ENCODE assay signal across 39 cellular contexts in the genomic region with DNA sequence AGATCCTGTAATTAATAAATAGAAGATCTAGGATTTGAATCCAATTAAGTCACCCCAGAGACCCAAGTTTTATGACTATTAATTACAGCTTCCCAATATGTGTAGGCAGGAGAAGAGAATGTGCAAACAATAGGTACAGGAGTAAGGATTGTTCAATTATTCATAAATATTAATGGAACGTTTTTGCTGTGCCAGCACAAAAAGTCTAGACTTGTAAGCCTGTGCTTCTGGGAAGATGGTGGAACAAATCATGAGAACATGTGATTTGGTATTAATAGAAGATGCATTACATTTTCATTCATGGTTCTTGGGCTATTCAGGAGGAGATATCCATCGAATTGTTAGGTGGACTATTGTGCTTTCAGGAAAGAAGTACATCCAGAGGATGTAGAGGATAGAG.
"Had no signal": no experiment of that assay in that cellular context is flagged by ENCODE, and none has a peak within 500 bp of the region (broad histone marks: within the 10 kb centered on the region; RNA-seq: fewer than 3 reads in every experiment).

No MANE protein-coding gene starts in this region.

- H3K27me3 ChIP-seq: ascending aorta, body of pancreas, brain microvascular endothelial cell, breast epithelium, cardiac muscle cell had no signal

- H3K4me1 Mint-ChIP-seq: activated naive CD4-positive, alpha-beta T cell treated with anti-CD3 and anti-CD28 coated beads, Interleukin-2, amount 10 ng/mL, durations not matched to agents 7 days and 5 days; activated naive CD4-positive, alpha-beta T cell treated with anti-CD3 and anti-CD28 coated beads, Interleukin-2, amount 50 U/mL, for 24 hours; activated naive CD8-positive, alpha-beta T cell treated with anti-CD3 and anti-CD28 coated beads for 36 hours; activated naive CD8-positive, alpha-beta T cell treated with anti-CD3 and anti-CD28 coated beads, Interleukin-2, amount 10 ng/mL, durations not matched to agents 7 days and 5 days; activated naive CD8-positive, alpha-beta T cell treated with anti-CD3 and anti-CD28 coated beads, Interleukin-2, amount 50 U/mL, for 24 hours; activated T-helper 17 cell treated with anti-CD3 and anti-CD28 coated beads, Interleukin-2, amount 50 U/mL, for 72 hours; brain; central memory CD8-positive, alpha-beta T cell had no signal

- H3K27ac Mint-ChIP-seq: activated naive CD4-positive, alpha-beta T cell treated with anti-CD3 and anti-CD28 coated beads for 36 hours; activated naive CD4-positive, alpha-beta T cell treated with anti-CD3 and anti-CD28 coated beads, Interleukin-2, amount 10 ng/mL, durations not matched to agents 7 days and 5 days; activated naive CD4-positive, alpha-beta T cell treated with anti-CD3 and anti-CD28 coated beads, Interleukin-2, amount 50 U/mL, for 24 hours; activated naive CD4-positive, alpha-beta T cell treated with anti-CD3 and anti-CD28 coated beads, Interleukin-2, amount 50 U/mL, for 72 hours; activated naive CD8-positive, alpha-beta T cell; activated naive CD8-positive, alpha-beta T cell treated with anti-CD3 and anti-CD28 coated beads for 36 hours; activated naive CD8-positive, alpha-beta T cell treated with anti-CD3 and anti-CD28 coated beads, Interleukin-2, amount 10 ng/mL, durations not matched to agents 7 days and 5 days; activated naive CD8-positive, alpha-beta T cell treated with anti-CD3 and anti-CD28 coated beads, Interleukin-2, amount 50 U/mL, for 24 hours; activated T-cell treated with anti-CD3 and anti-CD28 coated beads, Interleukin-2, amount 50 U/mL, for 24 hours; activated T-cell treated with anti-CD3 and anti-CD28 coated beads, Interleukin-2, amount 50 U/mL, for 72 hours; activated T-helper 1 cell treated with anti-CD3 and anti-CD28 coated beads, Interleukin-12 subunit alpha, Interleukin-12 subunit beta, Interleukin-2, Interleukin-4 antibody, amounts not matched to agents 30 ng/mL and 10 ng/mL and 1 ng/mL, durations not matched to agents 14 hours and 24 hours and 36 hours; activated T-helper 17 cell treated with anti-CD3 and anti-CD28 coated beads, Interleukin-2, amount 50 U/mL, for 72 hours; activated T-helper 2 cell treated with anti-CD3 and anti-CD28 coated beads, Interferon-gamma antibody, Interleukin-2, Interleukin-4, amounts not matched to agents 10 μg/mL and 5 μg/mL and 100 μg/mL, durations not matched to agents 14 hours and 24 hours and 36 hours; brain had no signal

- ATAC-seq: activated naive CD4-positive, alpha-beta T cell treated with anti-CD3 and anti-CD28 coated beads, Interleukin-2, amount 50 U/mL, for 72 hours; activated naive CD8-positive, alpha-beta T cell treated with anti-CD3 and anti-CD28 coated beads, Interleukin-2, amount 50 U/mL, for 24 hours; activated T-cell treated with anti-CD3 and anti-CD28 coated beads, Interleukin-2, amount 50 U/mL, for 4 hours; activated T-cell treated with anti-CD3 and anti-CD28 coated beads, Interleukin-2, amount 50 U/mL, for 72 hours; activated T-helper 17 cell treated with anti-CD3 and anti-CD28 coated beads, Interleukin-2, amount 50 U/mL, for 72 hours; body of pancreas had no signal

- H3K9me3 Mint-ChIP-seq: activated naive CD4-positive, alpha-beta T cell treated with anti-CD3 and anti-CD28 coated beads, Interleukin-2, amount 50 U/mL, for 24 hours; activated naive CD8-positive, alpha-beta T cell treated with anti-CD3 and anti-CD28 coated beads, Interleukin-2, amount 50 U/mL, for 24 hours; activated T-helper 1 cell treated with anti-CD3 and anti-CD28 coated beads, Interleukin-12 subunit alpha, Interleukin-12 subunit beta, Interleukin-2, Interleukin-4 antibody, amounts not matched to agents 30 ng/mL and 10 ng/mL and 1 ng/mL, durations not matched to agents 14 hours and 24 hours and 36 hours; brain had no signal

- H3K4me3 ChIP-seq: ascending aorta, body of pancreas, breast epithelium, cardiac muscle cell had no signal

- H3K4me3 Mint-ChIP-seq: activated naive CD4-positive, alpha-beta T cell treated with anti-CD3 and anti-CD28 coated beads for 36 hours; activated naive CD4-positive, alpha-beta T cell treated with anti-CD3 and anti-CD28 coated beads, Interleukin-2, amount 10 ng/mL, durations not matched to agents 7 days and 5 days; activated naive CD4-positive, alpha-beta T cell treated with anti-CD3 and anti-CD28 coated beads, Interleukin-2, amount 50 U/mL, for 24 hours; activated naive CD8-positive, alpha-beta T cell; activated naive CD8-positive, alpha-beta T cell treated with anti-CD3 and anti-CD28 coated beads for 36 hours; activated naive CD8-positive, alpha-beta T cell treated with anti-CD3 and anti-CD28 coated beads, Interleukin-2, amount 10 ng/mL, durations not matched to agents 7 days and 5 days; activated naive CD8-positive, alpha-beta T cell treated with anti-CD3 and anti-CD28 coated beads, Interleukin-2, amount 50 U/mL, for 24 hours; activated T-cell treated with anti-CD3 and anti-CD28 coated beads, Interleukin-2, amount 50 U/mL, for 24 hours; activated T-cell treated with anti-CD3 and anti-CD28 coated beads, Interleukin-2, amount 50 U/mL, for 4 hours; activated T-cell treated with anti-CD3 and anti-CD28 coated beads, Interleukin-2, amount 50 U/mL, for 72 hours; activated T-helper 1 cell treated with anti-CD3 and anti-CD28 coated beads, Interleukin-12 subunit alpha, Interleukin-12 subunit beta, Interleukin-2, Interleukin-4 antibody, amounts not matched to agents 30 ng/mL and 10 ng/mL and 1 ng/mL, durations not matched to agents 14 hours and 24 hours and 36 hours; activated T-helper 17 cell treated with anti-CD3 and anti-CD28 coated beads, Interleukin-2, amount 50 U/mL, for 72 hours; brain; central memory CD8-positive, alpha-beta T cell had no signal

- H3K36me3 ChIP-seq: ascending aorta, brain microvascular endothelial cell, breast epithelium, cardiac muscle cell had no signal

- DNase-seq: activated effector memory CD4-positive, alpha-beta T cell treated with anti-CD3 and anti-CD28 coated beads, Interleukin-2, amount 50 U/mL, for 16 hours; activated effector memory CD4-positive, alpha-beta T cell treated with Interleukin-2 at 50 U/mL for 16 hours; activated gamma-delta T cell; activated gamma-delta T cell treated with Interleukin-2 at 50 U/mL for 16 hours; activated naive CD4-positive, alpha-beta T cell; activated naive CD4-positive, alpha-beta T cell treated with anti-CD3 and anti-CD28 coated beads for 36 hours; activated naive CD4-positive, alpha-beta T cell treated with anti-CD3 and anti-CD28 coated beads, Interleukin-2, amount 10 ng/mL, durations not matched to agents 7 days and 5 days; activated naive CD4-positive, alpha-beta T cell treated with anti-CD3 and anti-CD28 coated beads, Interleukin-2, amount 50 U/mL, for 16 hours; activated naive CD4-positive, alpha-beta T cell treated with Interleukin-2 at 50 U/mL for 16 hours; activated naive CD8-positive, alpha-beta T cell treated with anti-CD3 and anti-CD28 coated beads for 36 hours; activated naive CD8-positive, alpha-beta T cell treated with anti-CD3 and anti-CD28 coated beads, Interleukin-2, amount 10 ng/mL, durations not matched to agents 7 days and 5 days; activated naive CD8-positive, alpha-beta T cell treated with anti-CD3 and anti-CD28 coated beads, Interleukin-2, amount 50 U/mL, for 24 hours; activated T-cell treated with anti-CD3 and anti-CD28 coated beads, Interleukin-2, amount 50 U/mL, for 24 hours; activated T-cell treated with anti-CD3 and anti-CD28 coated beads, Interleukin-2, amount 50 U/mL, for 4 hours; activated T-cell treated with anti-CD3 and anti-CD28 coated beads, Interleukin-2, amount 50 U/mL, for 48 hours; activated T-cell treated with anti-CD3 and anti-CD28 coated beads, Interleukin-2, amount 50 U/mL, for 72 hours; amniotic stem cell; amygdala; anterior cingulate cortex; aorta; body of pancreas; brain microvascular endothelial cell; caudate nucleus; central memory CD4-positive, alpha-beta T cell; cerebellar nuclear complex had no signal

- FAIRE-seq: astrocyte, bronchial epithelial cell, colon had no signal

- H3K4me1 ChIP-seq: ascending aorta, body of pancreas, breast epithelium had no signal

- H3K9me3 ChIP-seq: ascending aorta, body of pancreas, breast epithelium had no signal

- H3K27ac ChIP-seq: ascending aorta, body of pancreas, brain microvascular endothelial cell, breast epithelium, cardiac muscle cell had no signal

- H3K27me3 Mint-ChIP-seq: activated naive CD4-positive, alpha-beta T cell treated with anti-CD3 and anti-CD28 coated beads, Interleukin-2, amount 10 ng/mL, durations not matched to agents 7 days and 5 days; activated naive CD4-positive, alpha-beta T cell treated with anti-CD3 and anti-CD28 coated beads, Interleukin-2, amount 50 U/mL, for 24 hours; activated naive CD8-positive, alpha-beta T cell; activated naive CD8-positive, alpha-beta T cell treated with anti-CD3 and anti-CD28 coated beads for 36 hours; activated naive CD8-positive, alpha-beta T cell treated with anti-CD3 and anti-CD28 coated beads, Interleukin-2, amount 10 ng/mL, durations not matched to agents 7 days and 5 days; activated naive CD8-positive, alpha-beta T cell treated with anti-CD3 and anti-CD28 coated beads, Interleukin-2, amount 50 U/mL, for 24 hours; activated T-cell treated with anti-CD3 and anti-CD28 coated beads, Interleukin-2, amount 50 U/mL, for 24 hours; activated T-helper 17 cell treated with anti-CD3 and anti-CD28 coated beads, Interleukin-2, amount 50 U/mL, for 72 hours; brain; central memory CD8-positive, alpha-beta T cell had no signal

- H3K36me3 Mint-ChIP-seq: activated naive CD4-positive, alpha-beta T cell treated with anti-CD3 and anti-CD28 coated beads, Interleukin-2, amount 10 ng/mL, durations not matched to agents 7 days and 5 days; activated naive CD4-positive, alpha-beta T cell treated with anti-CD3 and anti-CD28 coated beads, Interleukin-2, amount 50 U/mL, for 24 hours; activated naive CD4-positive, alpha-beta T cell treated with anti-CD3 and anti-CD28 coated beads, Interleukin-2, amount 50 U/mL, for 72 hours; activated naive CD8-positive, alpha-beta T cell; activated naive CD8-positive, alpha-beta T cell treated with anti-CD3 and anti-CD28 coated beads for 36 hours; activated naive CD8-positive, alpha-beta T cell treated with anti-CD3 and anti-CD28 coated beads, Interleukin-2, amount 10 ng/mL, durations not matched to agents 7 days and 5 days; brain had no signal
